Comparison of ENCODE assay signal across 12 cellular contexts in the genomic region with DNA sequence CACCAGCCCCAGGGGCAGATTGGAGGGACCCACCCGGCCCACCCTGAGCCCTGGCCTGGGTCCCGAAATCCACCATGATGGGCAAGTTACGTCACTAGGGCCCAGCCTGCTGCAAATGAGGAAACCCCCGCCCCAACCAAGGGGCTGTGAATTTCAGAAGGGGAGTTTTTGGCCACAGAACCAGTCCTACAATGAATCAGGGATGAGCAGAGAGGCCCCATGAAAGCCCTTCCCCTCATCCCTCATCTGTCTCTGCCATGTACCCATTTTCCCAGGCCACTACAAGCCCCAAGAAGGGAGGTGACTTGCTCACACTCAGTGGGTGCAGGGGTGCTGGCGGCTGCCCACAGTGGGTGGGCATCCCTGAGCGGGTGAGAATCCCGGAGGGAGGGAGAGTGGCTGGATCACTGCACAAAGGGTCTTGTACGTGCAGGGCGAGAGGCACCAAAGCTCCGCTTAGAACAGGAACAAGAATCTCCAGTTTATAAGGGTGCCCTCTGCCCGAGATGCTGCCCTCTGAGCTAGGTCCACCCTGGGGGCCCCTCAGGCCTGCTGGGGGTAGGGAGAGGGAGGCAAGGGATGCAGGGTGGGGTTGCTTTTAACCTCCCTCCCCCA. TPM values are rescaled to one million over a fixed set of nuclear protein-coding genes. Genes with fewer than 3 reads are reported as not detected.
A peak's percentile ranks its signal among the peaks of the same experiment; 100 is the strongest.
DNase-seq lines count a peak whose midpoint lies in the region; ATAC-seq and TF ChIP-seq lines count a peak whose summit lies in the region.
"Had no signal": no experiment of that assay in that cellular context is flagged by ENCODE, and none has a peak within 500 bp of the region (broad histone marks: within the 10 kb centered on the region; RNA-seq: fewer than 3 reads in every experiment).

No MANE protein-coding gene starts in this region.

- no peak for ATAC-seq in GM21576 (IDR thresholded peaks at IDR 0.05; ENCODE audit: unreplicated experiment)
- ATAC-seq: left lobe of liver had no signal

- H3K27ac ChIP-seq in HEK293 (ENCODE audit: extremely low read depth, low read depth, low read length), result no peak overlapping the region
- H3K27ac ChIP-seq: uterus had no signal

- no peaks in the 10 kb centered on the region for H3K4me1 ChIP-seq in HEK293 (ENCODE audit: control insufficient read depth, insufficient read depth, low read length)
- H3K4me1 ChIP-seq: uterus had no signal

- H3K9me3 Mint-ChIP-seq in activated CD4-positive, alpha-beta T cell treated with anti-CD3 and anti-CD28 coated beads, Interleukin-2, amount 10 ng/mL, durations not matched to agents 7 days and 5 days, result no peaks in the 10 kb centered on the region
- no peaks in the 10 kb centered on the region for H3K9me3 Mint-ChIP-seq in activated naive CD8-positive, alpha-beta T cell treated with anti-CD3 and anti-CD28 coated beads for 36 hours
- peaks cover 3% of the 10 kb centered on the region for H3K9me3 Mint-ChIP-seq in glutamatergic neuron (ENCODE audit: unreplicated experiment)
- H3K9me3 Mint-ChIP-seq: H9 had no signal

- peak overlapping the region; percentile 92 for H3K27ac Mint-ChIP-seq in activated CD4-positive, alpha-beta T cell treated with anti-CD3 and anti-CD28 coated beads, Interleukin-2, amount 10 ng/mL, durations not matched to agents 7 days and 5 days
- peak overlapping the region; percentile 88 for H3K27ac Mint-ChIP-seq in activated naive CD8-positive, alpha-beta T cell treated with anti-CD3 and anti-CD28 coated beads for 36 hours
- no peak overlapping the region for H3K27ac Mint-ChIP-seq in glutamatergic neuron (ENCODE audit: unreplicated experiment)
- H3K27ac Mint-ChIP-seq: H9 had no signal

- CTCF ChIA-PET in activated CD4-positive, alpha-beta T cell treated with anti-CD3 and anti-CD28 coated beads, Interleukin-2, amount 10 ng/mL, durations not matched to agents 7 days and 5 days (lab: Charles Lee), result interaction anchor here (0.6 to 3.8 kb wide), 5 partner anchors 7 to 81 kb away, joined by 3 to 15 read pairs (median 4); no protein-coding TSS in a partner anchor
- CTCF ChIA-PET in HEK293 (lab: Yijun Ruan, JAX), result interaction anchor here (0.6 to 8.7 kb wide), 5 partner anchors 8 to 185 kb away, joined by 3 to 56 read pairs (median 3); partner anchors contain the start of gene TCF7

- H3K4me3 Mint-ChIP-seq in activated CD4-positive, alpha-beta T cell treated with anti-CD3 and anti-CD28 coated beads, Interleukin-2, amount 10 ng/mL, durations not matched to agents 7 days and 5 days, result peak overlapping the region; percentile 63
- H3K4me3 Mint-ChIP-seq in activated naive CD8-positive, alpha-beta T cell treated with anti-CD3 and anti-CD28 coated beads for 36 hours, result peak overlapping the region; percentile 62
- no peak overlapping the region for H3K4me3 Mint-ChIP-seq in glutamatergic neuron (ENCODE audit: unreplicated experiment)
- H3K4me3 Mint-ChIP-seq: H9 had no signal

- H3K9me3 ChIP-seq in HEK293 (ENCODE audit: control insufficient read depth, insufficient read depth, low read depth, low read length), result no peaks in the 10 kb centered on the region
- H3K9me3 ChIP-seq: uterus had no signal

- H3K4me1 Mint-ChIP-seq in activated CD4-positive, alpha-beta T cell treated with anti-CD3 and anti-CD28 coated beads, Interleukin-2, amount 10 ng/mL, durations not matched to agents 7 days and 5 days, result peaks cover 89% of the 10 kb centered on the region
- H3K4me1 Mint-ChIP-seq in activated naive CD8-positive, alpha-beta T cell treated with anti-CD3 and anti-CD28 coated beads for 36 hours, result peaks cover 76% of the 10 kb centered on the region
- peaks cover 5% of the 10 kb centered on the region for H3K4me1 Mint-ChIP-seq in glutamatergic neuron (ENCODE audit: low read depth, unreplicated experiment)

- H3K27me3 Mint-ChIP-seq in activated CD4-positive, alpha-beta T cell treated with anti-CD3 and anti-CD28 coated beads, Interleukin-2, amount 10 ng/mL, durations not matched to agents 7 days and 5 days, result no peaks in the 10 kb centered on the region
- H3K27me3 Mint-ChIP-seq in activated naive CD8-positive, alpha-beta T cell treated with anti-CD3 and anti-CD28 coated beads for 36 hours, result no peaks in the 10 kb centered on the region
- H3K27me3 Mint-ChIP-seq in glutamatergic neuron (ENCODE audit: unreplicated experiment), result peaks cover 4% of the 10 kb centered on the region

- peaks cover 2% of the 10 kb centered on the region for H3K36me3 Mint-ChIP-seq in activated CD4-positive, alpha-beta T cell treated with anti-CD3 and anti-CD28 coated beads, Interleukin-2, amount 10 ng/mL, durations not matched to agents 7 days and 5 days (ENCODE audit: low read depth)
- H3K36me3 Mint-ChIP-seq in activated naive CD8-positive, alpha-beta T cell treated with anti-CD3 and anti-CD28 coated beads for 36 hours, result no peaks in the 10 kb centered on the region
- H3K36me3 Mint-ChIP-seq in glutamatergic neuron (ENCODE audit: unreplicated experiment), result no peaks in the 10 kb centered on the region

- no peak overlapping the region for H3K4me3 ChIP-seq in HEK293 (ENCODE audit: low read depth, low read length)
- H3K4me3 ChIP-seq: uterus had no signal

- H3K36me3 ChIP-seq in HEK293 (ENCODE audit: control insufficient read depth in 2 of 2, insufficient read depth in 1 of 2, low read length in 2 of 2), result no peaks in the 10 kb centered on the region
- H3K36me3 ChIP-seq: uterus had no signal

- no peak for TF ChIP-seq CTCF in HEK293 (tag by site-specific recombination; IDR thresholded peaks at IDR 0.05)
- TF ChIP-seq CTCF in glutamatergic neuron (IDR thresholded peaks at IDR 0.05; ENCODE audit: partially characterized antibody, unreplicated experiment), result no peak

- POLR2A ChIA-PET in activated CD4-positive, alpha-beta T cell treated with anti-CD3 and anti-CD28 coated beads, Interleukin-2, amount 10 ng/mL, durations not matched to agents 7 days and 5 days (lab: Charles Lee), result interaction anchor here (0.5 kb wide), 1 partner anchor 8 kb away, joined by 3 read pairs; no protein-coding TSS in a partner anchor
- POLR2A ChIA-PET in HEK293 (lab: Yijun Ruan, JAX), result no interaction called here

- DNase-seq in activated CD4-positive, alpha-beta T cell treated with anti-CD3 and anti-CD28 coated beads, Interleukin-2, amount 10 ng/mL, durations not matched to agents 7 days and 5 days, result no peak
- no peak for DNase-seq in activated CD4-positive, alpha-beta T cell treated with anti-CD3 and anti-CD28 coated beads for 1 hour
- no peak for DNase-seq in activated naive CD8-positive, alpha-beta T cell treated with anti-CD3 and anti-CD28 coated beads for 36 hours
- DNase-seq in stimulated activated CD4-positive, alpha-beta T cell treated with anti-CD3 and anti-CD28 coated beads, Interleukin-4, amount 100 ng/mL, for 24 hours, result peak; percentile 53
- DNase-seq in glutamatergic neuron (no peak), KG1 (lab: John Stamatoyannopoulos, UW) (no peak)
- DNase-seq: dermis blood vessel endothelial cell, uterus had no signal

TF ChIP-seq in HEK293, 187 proteins besides CTCF, POLR2A, EP300 and RAD21:
- TF ChIP-seq ZIC2 (tag by site-specific recombination; IDR thresholded peaks at IDR 0.05), result 0 out of 2 replicates have a peak, but pooled peaks have one; percentile 7
- TF ChIP-seq ZNF16 (tag by site-specific recombination; IDR thresholded peaks at IDR 0.05; ENCODE audit: low read depth), result no peak

RNA-seq across cellular contexts. Expression of gene TCF7, which starts 10.4 kb away (rescaled TPM):
- 100 to 1,000 TPM; 271 to 283 TPM for total RNA-seq in activated CD4-positive, alpha-beta T cell treated with anti-CD3 and anti-CD28 coated beads, Interleukin-2, amount 10 ng/mL, durations not matched to agents 7 days and 5 days
- 10 to 100 TPM; 66.4 to 68.7 TPM for total RNA-seq in activated naive CD8-positive, alpha-beta T cell treated with anti-CD3 and anti-CD28 coated beads for 36 hours
- 5.8 TPM for total RNA-seq in glutamatergic neuron (ENCODE audit: unreplicated experiment)
